In the genomic region with DNA sequence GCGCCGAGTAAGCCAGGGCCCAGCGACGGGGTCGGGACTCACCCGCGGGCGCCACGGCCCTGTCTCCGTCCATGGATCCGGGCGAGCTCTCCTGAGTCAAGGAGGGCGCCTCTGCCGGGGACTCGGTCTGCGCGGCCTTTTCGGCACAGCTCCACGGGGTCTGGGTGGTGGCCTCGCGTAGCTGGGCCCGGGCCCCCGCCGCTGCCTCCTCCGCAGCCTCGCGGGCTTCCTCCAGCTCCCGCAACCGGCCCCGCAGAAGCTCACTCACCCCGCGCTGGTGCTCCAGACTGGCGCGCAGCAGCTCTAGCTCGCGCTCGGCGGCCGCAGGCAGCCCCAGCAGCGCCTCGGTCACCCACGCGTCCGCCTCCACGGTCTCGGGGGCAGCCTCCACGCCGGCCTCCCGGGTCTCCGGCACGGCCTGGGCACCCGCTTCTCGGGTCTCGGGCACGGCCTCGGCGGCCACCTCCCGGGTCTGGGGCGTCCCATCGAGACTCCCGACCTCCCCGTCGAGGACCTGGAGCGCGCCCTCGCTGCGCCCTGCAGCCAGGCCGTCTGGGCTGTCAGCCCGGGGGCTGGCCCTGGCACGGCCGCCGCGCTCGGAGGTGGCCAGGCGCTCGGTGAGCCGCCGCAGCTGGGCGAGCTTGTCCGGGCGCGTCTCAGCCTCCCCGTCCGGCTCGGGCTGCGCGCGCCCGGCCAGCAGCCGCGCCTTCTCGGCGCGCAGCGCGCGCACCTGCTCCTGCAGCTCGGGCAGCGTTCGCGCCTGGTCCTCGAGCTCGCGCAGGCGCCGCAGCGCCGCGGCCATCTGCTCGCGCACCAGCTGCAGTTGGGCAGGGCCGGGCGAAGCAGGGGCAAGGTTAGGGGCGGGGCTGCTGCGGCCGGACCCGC, we compare ENCODE assay signal across 8 cellular contexts. TPM values are rescaled to one million over a fixed set of nuclear protein-coding genes. Genes with fewer than 3 reads are reported as not detected.
A peak's percentile ranks its signal among the peaks of the same experiment; 100 is the strongest.
DNase-seq lines count a peak whose midpoint lies in the region; ATAC-seq and TF ChIP-seq lines count a peak whose summit lies in the region.

No MANE protein-coding gene starts in this region.

- peaks cover 4% of the 10 kb centered on the region for H3K4me1 ChIP-seq in skeletal muscle satellite cell (ENCODE audit: control insufficient read depth, insufficient read depth, low read length)

- no peaks in the 10 kb centered on the region for H3K36me3 ChIP-seq in skeletal muscle satellite cell (ENCODE audit: insufficient read depth, low read length)

- intact Hi-C loops in Right ventricle myocardium superior (cut with DNase I) (no loop called here), cardiac septum (cut with DNase I) (no loop called here), left ventricle myocardium superior (cut with micrococcal nuclease) (no loop called here)

- DNase-seq in Right ventricle myocardium superior (peak; percentile 62), cardiac septum (ENCODE audit: low spot score) (no peak), NCI-H2029 (lab: John Stamatoyannopoulos, UW) (peak; percentile 83), left ventricle myocardium superior (peak; percentile 74)
- DNase-seq in activated CD8-positive, alpha-beta memory T cell treated with anti-CD3 and anti-CD28 coated beads, Interleukin-2, amount 50 U/mL, for 48 hours: peak; percentile 72

- peaks cover 30% of the 10 kb centered on the region for H3K27me3 ChIP-seq in skeletal muscle satellite cell (ENCODE audit: control insufficient read depth, insufficient read depth, low read length)

- no peak for TF ChIP-seq POLR2A in GM18505 (IDR thresholded peaks at IDR 0.05; ENCODE audit: borderline replicate concordance, extremely low read depth, insufficient read depth, insufficient read length)

- peak overlapping the region; percentile 62 for H3K4me3 ChIP-seq in skeletal muscle satellite cell (ENCODE audit: low read length)

- no peak overlapping the region for H3K9ac ChIP-seq in skeletal muscle satellite cell (ENCODE audit: low read depth, low read length)

- peak; percentile 69 for ATAC-seq in Right ventricle myocardium superior (ENCODE audit: poor library complexity)
- ATAC-seq in left ventricle myocardium superior: peak; percentile 73
- ATAC-seq in GM18505 (IDR thresholded peaks at IDR 0.05; ENCODE audit: unreplicated experiment): no peak
- ATAC-seq in GM19023 (IDR thresholded peaks at IDR 0.05; ENCODE audit: unreplicated experiment): no peak

- no peaks in the 10 kb centered on the region for H3K9me3 ChIP-seq in skeletal muscle satellite cell (replicated peaks; ENCODE audit: low read length)

- peak overlapping the region; percentile 81 for H3K4me2 ChIP-seq in skeletal muscle satellite cell (ENCODE audit: low read length)

RNA-seq across cellular contexts. Expression of gene KANK3, which starts 8.4 kb away (rescaled TPM):
- total RNA-seq in Right ventricle myocardium superior: 21.8 TPM
- total RNA-seq in cardiac septum: 13.1 TPM
- total RNA-seq in left ventricle myocardium superior: 22.8 TPM
- total RNA-seq in skeletal muscle satellite cell (2012; rRNA removed): 0.22 and 0.51 TPM in 2 replicates

RNA-seq across cellular contexts. Expression of gene RPS28, which starts 13.4 kb away (rescaled TPM):
- total RNA-seq in Right ventricle myocardium superior: 1,119 TPM
- total RNA-seq in cardiac septum: 669 TPM
- 1,189 TPM for total RNA-seq in left ventricle myocardium superior
- 161 and 190 TPM in 2 replicates for total RNA-seq in skeletal muscle satellite cell (2012; rRNA removed)

RNA-seq across cellular contexts. Expression of gene NDUFA7, which starts 13.5 kb away (rescaled TPM):
- total RNA-seq in Right ventricle myocardium superior (127 TPM), cardiac septum (94.0 TPM), left ventricle myocardium superior (134 TPM)
- 35.0 and 44.6 TPM in 2 replicates for total RNA-seq in skeletal muscle satellite cell (2012; rRNA removed)

RNA-seq across cellular contexts. Expression of gene CD320, which starts 26.5 kb away (rescaled TPM):
- total RNA-seq in Right ventricle myocardium superior: 34.5 TPM
- 15.8 TPM for total RNA-seq in cardiac septum
- 37.9 TPM for total RNA-seq in left ventricle myocardium superior
- total RNA-seq in skeletal muscle satellite cell (2012; rRNA removed): 52.0 and 56.5 TPM in 2 replicates

RNA-seq across cellular contexts. Expression of gene ANGPTL4, which starts 29.3 kb away (rescaled TPM):
- total RNA-seq in Right ventricle myocardium superior (13.9 TPM), cardiac septum (4.1 TPM), left ventricle myocardium superior (11.7 TPM)
- total RNA-seq in skeletal muscle satellite cell (2012; rRNA removed): 60.3 and 159 TPM in 2 replicates

Comparison
In these comparisons a context has a peak if more than half of its experiments do, and no peak if none do; other contexts are left out.
1. ATAC-seq: peak in Right ventricle myocardium superior (single experiment) and left ventricle myocardium superior (single experiment); none in GM18505 (single experiment) and GM19023 (single experiment).